In the genomic region with DNA sequence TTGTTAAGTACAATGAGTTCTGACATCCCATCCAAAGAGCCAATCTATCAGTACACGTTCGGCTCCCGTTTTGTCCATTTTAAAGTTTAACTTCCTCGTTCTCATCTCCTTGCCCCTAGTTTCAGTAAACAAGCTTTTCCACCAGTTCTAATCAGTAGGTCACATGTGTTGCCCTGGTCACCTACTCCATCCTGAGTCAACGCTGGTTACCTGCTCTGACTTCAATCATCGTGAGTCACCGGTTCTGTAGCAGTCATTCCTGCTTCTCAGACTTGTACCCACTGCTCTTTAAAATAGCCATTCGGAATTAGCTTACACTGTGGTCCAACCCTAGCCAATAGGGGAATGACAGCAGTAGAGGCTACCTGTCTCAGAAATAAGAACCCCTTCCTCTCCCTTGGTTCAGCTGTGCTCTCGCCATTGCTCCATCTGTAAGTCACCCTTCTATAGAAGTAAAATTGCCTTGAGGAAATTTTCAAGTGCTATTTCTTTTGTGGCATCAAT, we compare ENCODE assay signal across 1 cellular context.
TF ChIP-seq lines count a peak whose summit lies in the region.

No MANE protein-coding gene starts in this region.

TF ChIP-seq in HepG2, 621 proteins besides CTCF, POLR2A, EP300 and RAD21 (continued from another document and continues in another):
- no peak for TF ChIP-seq ZC3H4 (CRISPR knock-in tag; IDR thresholded peaks at IDR 0.05; ENCODE audit: borderline replicate concordance)
- TF ChIP-seq CENPX (CRISPR knock-in tag; IDR thresholded peaks at IDR 0.05): no peak
- TF ChIP-seq, protein P1, sequence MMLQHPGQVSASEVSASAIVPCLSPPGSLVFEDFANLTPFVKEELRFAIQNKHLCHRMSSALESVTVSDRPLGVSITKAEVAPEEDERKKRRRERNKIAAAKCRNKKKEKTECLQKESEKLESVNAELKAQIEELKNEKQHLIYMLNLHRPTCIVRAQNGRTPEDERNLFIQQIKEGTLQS (CRISPR knock-in tag; IDR thresholded peaks at IDR 0.05): peak; percentile 79; the same call in 1 of the 2 replicates
- no peak for TF ChIP-seq ARNT (IDR thresholded peaks at IDR 0.05)
- no peak for TF ChIP-seq GABPA (IDR thresholded peaks at IDR 0.05; ENCODE audit: low read depth, low read length)
- no peak for TF ChIP-seq GABPA (CRISPR knock-in tag; IDR thresholded peaks at IDR 0.05; ENCODE audit: low read depth)
- TF ChIP-seq ZNF670 (CRISPR knock-in tag; IDR thresholded peaks at IDR 0.05; ENCODE audit: borderline replicate concordance): peak; percentile 67; the same call in 1 of the 2 replicates
- TF ChIP-seq, protein P2, sequence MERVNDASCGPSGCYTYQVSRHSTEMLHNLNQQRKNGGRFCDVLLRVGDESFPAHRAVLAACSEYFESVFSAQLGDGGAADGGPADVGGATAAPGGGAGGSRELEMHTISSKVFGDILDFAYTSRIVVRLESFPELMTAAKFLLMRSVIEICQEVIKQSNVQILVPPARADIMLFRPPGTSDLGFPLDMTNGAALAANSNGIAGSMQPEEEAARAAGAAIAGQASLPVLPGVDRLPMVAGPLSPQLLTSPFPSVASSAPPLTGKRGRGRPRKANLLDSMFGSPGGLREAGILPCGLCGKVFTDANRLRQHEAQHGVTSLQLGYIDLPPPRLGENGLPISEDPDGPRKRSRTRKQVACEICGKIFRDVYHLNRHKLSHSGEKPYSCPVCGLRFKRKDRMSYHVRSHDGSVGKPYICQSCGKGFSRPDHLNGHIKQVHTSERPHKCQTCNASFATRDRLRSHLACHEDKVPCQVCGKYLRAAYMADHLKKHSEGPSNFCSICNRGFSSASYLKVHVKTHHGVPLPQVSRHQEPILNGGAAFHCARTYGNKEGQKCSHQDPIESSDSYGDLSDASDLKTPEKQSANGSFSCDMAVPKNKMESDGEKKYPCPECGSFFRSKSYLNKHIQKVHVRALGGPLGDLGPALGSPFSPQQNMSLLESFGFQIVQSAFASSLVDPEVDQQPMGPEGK (CRISPR knock-in tag; IDR thresholded peaks at IDR 0.05): no peak
- TF ChIP-seq ZNF34 (CRISPR knock-in tag; IDR thresholded peaks at IDR 0.05; ENCODE audit: borderline replicate concordance): 0 out of 2 replicates have a peak, but pooled peaks have one; percentile 72
- peak; percentile 96 for TF ChIP-seq FOXO1 (CRISPR knock-in tag; IDR thresholded peaks at IDR 0.05)
- TF ChIP-seq, protein P3, sequence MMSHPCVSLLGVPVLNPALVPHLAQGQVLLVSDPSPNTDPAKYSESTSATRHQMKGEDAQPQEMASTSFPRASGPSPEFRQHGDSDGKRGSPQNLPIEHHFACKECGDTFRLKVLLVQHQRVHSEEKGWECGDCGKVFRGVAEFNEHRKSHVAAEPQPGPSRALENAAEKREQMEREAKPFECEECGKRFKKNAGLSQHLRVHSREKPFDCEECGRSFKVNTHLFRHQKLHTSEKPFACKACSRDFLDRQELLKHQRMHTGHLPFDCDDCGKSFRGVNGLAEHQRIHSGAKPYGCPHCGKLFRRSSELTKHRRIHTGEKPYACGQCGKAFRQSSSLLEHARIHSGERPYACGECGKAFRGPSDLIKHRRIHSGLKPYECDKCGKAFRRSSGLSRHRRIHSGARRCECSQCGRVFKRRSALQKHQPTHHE (CRISPR knock-in tag; IDR thresholded peaks at IDR 0.05; ENCODE audit: borderline replicate concordance): peak; percentile 63; the same call in 1 of the 2 replicates
- TF ChIP-seq, protein P4, sequence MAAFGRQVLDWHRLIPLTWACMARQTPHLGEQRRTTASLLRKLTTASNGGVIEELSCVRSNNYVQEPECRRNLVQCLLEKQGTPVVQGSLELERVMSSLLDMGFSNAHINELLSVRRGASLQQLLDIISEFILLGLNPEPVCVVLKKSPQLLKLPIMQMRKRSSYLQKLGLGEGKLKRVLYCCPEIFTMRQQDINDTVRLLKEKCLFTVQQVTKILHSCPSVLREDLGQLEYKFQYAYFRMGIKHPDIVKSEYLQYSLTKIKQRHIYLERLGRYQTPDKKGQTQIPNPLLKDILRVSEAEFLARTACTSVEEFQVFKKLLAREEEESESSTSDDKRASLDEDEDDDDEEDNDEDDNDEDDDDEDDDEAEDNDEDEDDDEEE (CRISPR knock-in tag; IDR thresholded peaks at IDR 0.05): no peak
- TF ChIP-seq, protein P5, sequence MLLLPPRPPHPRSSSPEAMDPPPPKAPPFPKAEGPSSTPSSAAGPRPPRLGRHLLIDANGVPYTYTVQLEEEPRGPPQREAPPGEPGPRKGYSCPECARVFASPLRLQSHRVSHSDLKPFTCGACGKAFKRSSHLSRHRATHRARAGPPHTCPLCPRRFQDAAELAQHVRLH (CRISPR knock-in tag; IDR thresholded peaks at IDR 0.05; ENCODE audit: borderline replicate concordance, low read depth): peak; percentile 65; the same call in 1 of the 2 replicates
- TF ChIP-seq ZNF629 (CRISPR knock-in tag; conservative IDR thresholded peaks at IDR 0.05): peak; percentile 76
- no peak for TF ChIP-seq ZNF841 (CRISPR knock-in tag; IDR thresholded peaks at IDR 0.05; ENCODE audit: borderline replicate concordance)
- TF ChIP-seq ZSCAN31 (CRISPR knock-in tag; IDR thresholded peaks at IDR 0.05; ENCODE audit: low read depth): no peak
- TF ChIP-seq ZNF572 (CRISPR knock-in tag; IDR thresholded peaks at IDR 0.05): no peak
- TF ChIP-seq ELF3 (CRISPR knock-in tag; IDR thresholded peaks at IDR 0.05): peak; percentile 100
- TF ChIP-seq ZNF329 (CRISPR knock-in tag; IDR thresholded peaks at IDR 0.05; ENCODE audit: low read depth): peak; percentile 44; the same call in 1 of the 2 replicates
- peak; percentile 94 for TF ChIP-seq FOXK2 (IDR thresholded peaks at IDR 0.05)
- 0 out of 2 replicates have a peak, but pooled peaks have one; percentile 32 for TF ChIP-seq ZBTB3 (CRISPR knock-in tag; IDR thresholded peaks at IDR 0.05; ENCODE audit: borderline replicate concordance, low read depth)
- TF ChIP-seq FOXC1 (CRISPR knock-in tag; IDR thresholded peaks at IDR 0.05; ENCODE audit: borderline replicate concordance): no peak
- TF ChIP-seq, protein P6, sequence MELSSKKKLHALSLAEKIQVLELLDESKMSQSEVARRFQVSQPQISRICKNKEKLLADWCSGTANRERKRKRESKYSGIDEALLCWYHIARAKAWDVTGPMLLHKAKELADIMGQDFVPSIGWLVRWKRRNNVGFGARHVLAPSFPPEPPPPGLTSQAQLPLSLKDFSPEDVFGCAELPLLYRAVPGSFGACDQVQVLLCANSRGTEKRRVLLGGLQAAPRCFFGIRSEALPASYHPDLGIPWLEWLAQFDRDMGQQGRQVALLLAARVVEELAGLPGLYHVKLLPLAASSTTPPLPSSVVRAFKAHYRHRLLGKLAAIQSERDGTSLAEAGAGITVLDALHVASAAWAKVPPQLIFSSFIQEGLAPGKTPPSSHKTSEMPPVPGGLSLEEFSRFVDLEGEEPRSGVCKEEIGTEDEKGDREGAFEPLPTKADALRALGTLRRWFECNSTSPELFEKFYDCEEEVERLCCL (CRISPR knock-in tag; IDR thresholded peaks at IDR 0.05; ENCODE audit: borderline replicate concordance): no peak
- TF ChIP-seq, protein P7, sequence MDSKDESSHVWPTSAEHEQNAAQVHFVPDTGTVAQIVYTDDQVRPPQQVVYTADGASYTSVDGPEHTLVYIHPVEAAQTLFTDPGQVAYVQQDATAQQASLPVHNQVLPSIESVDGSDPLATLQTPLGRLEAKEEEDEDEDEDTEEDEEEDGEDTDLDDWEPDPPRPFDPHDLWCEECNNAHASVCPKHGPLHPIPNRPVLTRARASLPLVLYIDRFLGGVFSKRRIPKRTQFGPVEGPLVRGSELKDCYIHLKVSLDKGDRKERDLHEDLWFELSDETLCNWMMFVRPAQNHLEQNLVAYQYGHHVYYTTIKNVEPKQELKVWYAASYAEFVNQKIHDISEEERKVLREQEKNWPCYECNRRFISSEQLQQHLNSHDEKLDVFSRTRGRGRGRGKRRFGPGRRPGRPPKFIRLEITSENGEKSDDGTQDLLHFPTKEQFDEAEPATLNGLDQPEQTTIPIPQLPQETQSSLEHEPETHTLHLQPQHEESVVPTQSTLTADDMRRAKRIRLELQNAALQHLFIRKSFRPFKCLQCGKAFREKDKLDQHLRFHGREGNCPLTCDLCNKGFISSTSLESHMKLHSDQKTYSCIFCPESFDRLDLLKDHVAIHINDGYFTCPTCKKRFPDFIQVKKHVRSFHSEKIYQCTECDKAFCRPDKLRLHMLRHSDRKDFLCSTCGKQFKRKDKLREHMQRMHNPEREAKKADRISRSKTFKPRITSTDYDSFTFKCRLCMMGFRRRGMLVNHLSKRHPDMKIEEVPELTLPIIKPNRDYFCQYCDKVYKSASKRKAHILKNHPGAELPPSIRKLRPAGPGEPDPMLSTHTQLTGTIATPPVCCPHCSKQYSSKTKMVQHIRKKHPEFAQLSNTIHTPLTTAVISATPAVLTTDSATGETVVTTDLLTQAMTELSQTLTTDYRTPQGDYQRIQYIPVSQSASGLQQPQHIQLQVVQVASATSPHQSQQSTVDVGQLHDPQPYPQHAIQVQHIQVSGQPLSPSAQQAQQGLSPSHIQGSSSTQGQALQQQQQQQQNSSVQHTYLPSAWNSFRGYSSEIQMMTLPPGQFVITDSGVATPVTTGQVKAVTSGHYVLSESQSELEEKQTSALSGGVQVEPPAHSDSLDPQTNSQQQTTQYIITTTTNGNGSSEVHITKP (CRISPR knock-in tag; IDR thresholded peaks at IDR 0.05; ENCODE audit: low read depth): peak; percentile 70; the same call in 1 of the 2 replicates
- peak; percentile 65; the same call in 1 of the 2 replicates for TF ChIP-seq ZNF557 (CRISPR knock-in tag; IDR thresholded peaks at IDR 0.05)
- no peak for TF ChIP-seq NONO (IDR thresholded peaks at IDR 0.05)
- no peak; the same call in 1 of the 2 replicates for TF ChIP-seq NONO (CRISPR knock-in tag; conservative IDR thresholded peaks at IDR 0.05)
- TF ChIP-seq ZNF432 (CRISPR knock-in tag; IDR thresholded peaks at IDR 0.05; ENCODE audit: borderline replicate concordance): no peak
- TF ChIP-seq IRX3 (CRISPR knock-in tag; IDR thresholded peaks at IDR 0.05; ENCODE audit: borderline replicate concordance, low read depth): no peak
- peak; percentile 11 to 61; a peak in 2 of 4 replicates for TF ChIP-seq NR2F1 (CRISPR knock-in tag; IDR thresholded peaks at IDR 0.05)
- TF ChIP-seq BCL6 (CRISPR knock-in tag; IDR thresholded peaks at IDR 0.05): no peak
- TF ChIP-seq ZNF12 (CRISPR knock-in tag; IDR thresholded peaks at IDR 0.05): peak; percentile 77; the same call in 1 of the 2 replicates
- TF ChIP-seq RCOR2 (CRISPR knock-in tag; IDR thresholded peaks at IDR 0.05): peak; percentile 28; the same call in 1 of the 2 replicates
- TF ChIP-seq ZFP36L1 (CRISPR knock-in tag; IDR thresholded peaks at IDR 0.05): peak; percentile 82; the same call in 1 of the 2 replicates
- TF ChIP-seq, protein P8, sequence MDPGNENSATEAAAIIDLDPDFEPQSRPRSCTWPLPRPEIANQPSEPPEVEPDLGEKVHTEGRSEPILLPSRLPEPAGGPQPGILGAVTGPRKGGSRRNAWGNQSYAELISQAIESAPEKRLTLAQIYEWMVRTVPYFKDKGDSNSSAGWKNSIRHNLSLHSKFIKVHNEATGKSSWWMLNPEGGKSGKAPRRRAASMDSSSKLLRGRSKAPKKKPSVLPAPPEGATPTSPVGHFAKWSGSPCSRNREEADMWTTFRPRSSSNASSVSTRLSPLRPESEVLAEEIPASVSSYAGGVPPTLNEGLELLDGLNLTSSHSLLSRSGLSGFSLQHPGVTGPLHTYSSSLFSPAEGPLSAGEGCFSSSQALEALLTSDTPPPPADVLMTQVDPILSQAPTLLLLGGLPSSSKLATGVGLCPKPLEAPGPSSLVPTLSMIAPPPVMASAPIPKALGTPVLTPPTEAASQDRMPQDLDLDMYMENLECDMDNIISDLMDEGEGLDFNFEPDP (CRISPR knock-in tag; conservative IDR thresholded peaks at IDR 0.05): no peak
- TF ChIP-seq ZBTB8A (CRISPR knock-in tag; IDR thresholded peaks at IDR 0.05; ENCODE audit: borderline replicate concordance, low read depth): no peak
- 0 out of 2 replicates have a peak, but pooled peaks have one; percentile 67 for TF ChIP-seq ZNF256 (CRISPR knock-in tag; conservative IDR thresholded peaks at IDR 0.05)
- TF ChIP-seq SMAD3 (CRISPR knock-in tag; IDR thresholded peaks at IDR 0.05): peak; percentile 73; the same call in 1 of the 2 replicates
- peak; percentile 43; the same call in 1 of the 2 replicates for TF ChIP-seq ZFX (CRISPR knock-in tag; IDR thresholded peaks at IDR 0.05; ENCODE audit: low read depth)
- peak; percentile 91; the same call in 1 of the 2 replicates for TF ChIP-seq MIER3 (CRISPR knock-in tag; IDR thresholded peaks at IDR 0.05; ENCODE audit: borderline replicate concordance)
- no peak for TF ChIP-seq ZNF567 (CRISPR knock-in tag; IDR thresholded peaks at IDR 0.05; ENCODE audit: borderline replicate concordance)
- no peak for TF ChIP-seq SAFB2 (CRISPR knock-in tag; IDR thresholded peaks at IDR 0.05; ENCODE audit: borderline replicate concordance, low read depth)
- TF ChIP-seq, protein P9, sequence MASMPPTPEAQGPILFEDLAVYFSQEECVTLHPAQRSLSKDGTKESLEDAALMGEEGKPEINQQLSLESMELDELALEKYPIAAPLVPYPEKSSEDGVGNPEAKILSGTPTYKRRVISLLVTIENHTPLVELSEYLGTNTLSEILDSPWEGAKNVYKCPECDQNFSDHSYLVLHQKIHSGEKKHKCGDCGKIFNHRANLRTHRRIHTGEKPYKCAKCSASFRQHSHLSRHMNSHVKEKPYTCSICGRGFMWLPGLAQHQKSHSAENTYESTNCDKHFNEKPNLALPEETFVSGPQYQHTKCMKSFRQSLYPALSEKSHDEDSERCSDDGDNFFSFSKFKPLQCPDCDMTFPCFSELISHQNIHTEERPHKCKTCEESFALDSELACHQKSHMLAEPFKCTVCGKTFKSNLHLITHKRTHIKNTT (CRISPR knock-in tag; IDR thresholded peaks at IDR 0.05): no peak
- peak; percentile 68; the same call in 1 of the 2 replicates for TF ChIP-seq ZKSCAN8 (CRISPR knock-in tag; IDR thresholded peaks at IDR 0.05; ENCODE audit: borderline replicate concordance)
- TF ChIP-seq MAF1 (CRISPR knock-in tag; IDR thresholded peaks at IDR 0.05; ENCODE audit: borderline replicate concordance): no peak
- TF ChIP-seq GATAD2A (CRISPR knock-in tag; IDR thresholded peaks at IDR 0.05): peak; percentile 89
- TF ChIP-seq GFI1 (CRISPR knock-in tag; IDR thresholded peaks at IDR 0.05; ENCODE audit: borderline replicate concordance): no peak
- no peak for TF ChIP-seq ZNF713 (CRISPR knock-in tag; IDR thresholded peaks at IDR 0.05)
- TF ChIP-seq ZC3H13 (CRISPR knock-in tag; IDR thresholded peaks at IDR 0.05): no peak
- TF ChIP-seq GTF3A (CRISPR knock-in tag; conservative IDR thresholded peaks at IDR 0.05): no peak; the same call in 1 of the 2 replicates
- no peak for TF ChIP-seq SOX13 (IDR thresholded peaks at IDR 0.05)
- peak in 1 of 2 experiments; percentile 78; a peak in 1 of 4 replicates for TF ChIP-seq SOX13 (CRISPR knock-in tag; conservative IDR thresholded peaks at IDR 0.05 in 1 of 2, IDR thresholded peaks at IDR 0.05 in 1 of 2)
- TF ChIP-seq ZNF205 (CRISPR knock-in tag; IDR thresholded peaks at IDR 0.05): 0 out of 2 replicates have a peak, but pooled peaks have one; percentile 61
- peak; percentile 67 for TF ChIP-seq HNF4A (CRISPR knock-in tag; IDR thresholded peaks at IDR 0.05)
- no peak for TF ChIP-seq ZNF496 (CRISPR knock-in tag; IDR thresholded peaks at IDR 0.05; ENCODE audit: insufficient replicate concordance)
- TF ChIP-seq, protein P10, sequence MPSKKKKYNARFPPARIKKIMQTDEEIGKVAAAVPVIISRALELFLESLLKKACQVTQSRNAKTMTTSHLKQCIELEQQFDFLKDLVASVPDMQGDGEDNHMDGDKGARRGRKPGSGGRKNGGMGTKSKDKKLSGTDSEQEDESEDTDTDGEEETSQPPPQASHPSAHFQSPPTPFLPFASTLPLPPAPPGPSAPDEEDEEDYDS (CRISPR knock-in tag; IDR thresholded peaks at IDR 0.05): peak; percentile 73; the same call in 1 of the 2 replicates
- TF ChIP-seq HOXD1 (CRISPR knock-in tag; IDR thresholded peaks at IDR 0.05): 0 out of 2 replicates have a peak, but pooled peaks have one; percentile 23
